ENCODE assay signal across 1 cellular context in the genomic region with DNA sequence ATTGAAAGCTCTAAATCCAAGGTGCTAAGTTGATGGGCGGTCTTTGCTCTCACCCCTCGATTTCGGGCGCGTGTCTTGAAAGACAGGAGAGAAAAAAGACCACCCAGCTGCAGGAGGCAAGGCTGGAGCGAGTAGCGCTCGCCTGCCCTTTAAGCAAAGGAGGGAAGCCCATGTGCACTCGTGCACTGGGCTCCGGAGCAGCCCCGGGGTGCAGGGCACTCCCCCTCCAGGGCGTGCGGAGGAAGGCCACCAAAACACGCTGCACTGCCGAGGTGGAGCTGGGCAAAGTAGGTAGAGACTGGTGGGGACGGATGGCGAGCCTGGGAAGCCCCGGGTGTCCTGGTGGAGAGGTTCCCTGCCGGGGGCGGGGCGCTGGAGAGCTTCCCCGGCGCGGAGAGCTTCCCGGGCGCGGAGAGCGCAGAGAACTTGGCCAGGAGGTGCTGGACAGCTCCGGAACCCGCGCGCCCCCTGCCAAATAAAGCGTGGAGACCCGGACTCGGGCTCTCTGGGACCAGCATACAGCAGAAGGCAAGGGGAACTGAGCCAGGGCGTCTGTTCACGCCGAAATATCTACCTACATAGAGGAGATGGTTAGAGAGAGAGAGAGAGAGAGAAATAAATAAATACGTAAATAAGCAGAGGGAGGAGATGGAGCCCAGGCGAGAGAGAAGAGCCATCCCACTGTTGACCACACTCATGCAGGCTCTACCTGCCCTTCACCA.
TF ChIP-seq lines count a peak whose summit lies in the region.

No MANE protein-coding gene starts in this region.

TF ChIP-seq in H1, 55 proteins besides CTCF, POLR2A, EP300 and RAD21:
- no peak for TF ChIP-seq TEAD4 (IDR thresholded peaks at IDR 0.05; ENCODE audit: low read depth, low read length)
- TF ChIP-seq TAF7 (optimal IDR thresholded peaks at IDR 0.05; ENCODE audit: borderline replicate concordance, low read depth, low read length): no peak
- TF ChIP-seq KDM1A (IDR thresholded peaks at IDR 0.05; ENCODE audit: borderline replicate concordance, low read length): no peak
- TF ChIP-seq CBX8 (IDR thresholded peaks at IDR 0.05; ENCODE audit: borderline replicate concordance, low read depth, low read length): no peak
- TF ChIP-seq, protein P1, sequence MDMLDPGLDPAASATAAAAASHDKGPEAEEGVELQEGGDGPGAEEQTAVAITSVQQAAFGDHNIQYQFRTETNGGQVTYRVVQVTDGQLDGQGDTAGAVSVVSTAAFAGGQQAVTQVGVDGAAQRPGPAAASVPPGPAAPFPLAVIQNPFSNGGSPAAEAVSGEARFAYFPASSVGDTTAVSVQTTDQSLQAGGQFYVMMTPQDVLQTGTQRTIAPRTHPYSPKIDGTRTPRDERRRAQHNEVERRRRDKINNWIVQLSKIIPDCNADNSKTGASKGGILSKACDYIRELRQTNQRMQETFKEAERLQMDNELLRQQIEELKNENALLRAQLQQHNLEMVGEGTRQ (IDR thresholded peaks at IDR 0.05; ENCODE audit: low read length): no peak
- 0 out of 2 replicates have a peak, but pooled peaks have one; percentile 35 for TF ChIP-seq SUZ12 (IDR thresholded peaks at IDR 0.05; ENCODE audit: low read length)
- 0 out of 2 replicates have a peak, but pooled peaks have one; percentile 4 for TF ChIP-seq YY1 (IDR thresholded peaks at IDR 0.05; ENCODE audit: low read depth, low read length)
- TF ChIP-seq NRF1 (IDR thresholded peaks at IDR 0.05; ENCODE audit: low read depth, low read length): no peak
- no peak for TF ChIP-seq SIRT6 (IDR thresholded peaks at IDR 0.05; ENCODE audit: low read length)
- TF ChIP-seq FOSL1 (IDR thresholded peaks at IDR 0.05; ENCODE audit: insufficient read depth, low read depth, low read length): no peak
- TF ChIP-seq SAP30 (IDR thresholded peaks at IDR 0.05; ENCODE audit: insufficient read depth, insufficient replicate concordance, low read length): no peak
- no peak for TF ChIP-seq RNF2 (IDR thresholded peaks at IDR 0.05; ENCODE audit: borderline replicate concordance, low read depth, low read length, missing control alignments, poor library complexity, severe bottlenecking)
- TF ChIP-seq HDAC6 (IDR thresholded peaks at IDR 0.05; ENCODE audit: low read depth, low read length): no peak
- 0 out of 2 replicates have a peak, but pooled peaks have one; percentile 20 for TF ChIP-seq PHF8 (conservative IDR thresholded peaks at IDR 0.05; ENCODE audit: low read depth, low read length)
- no peak for TF ChIP-seq JUN (IDR thresholded peaks at IDR 0.05; ENCODE audit: low read depth, low read length)
- no peak for TF ChIP-seq GTF2F1 (IDR thresholded peaks at IDR 0.05; ENCODE audit: borderline replicate concordance, low read depth, low read length)
- 0 out of 2 replicates have a peak, but pooled peaks have one; percentile 13 for TF ChIP-seq SRF (IDR thresholded peaks at IDR 0.05; ENCODE audit: low read depth, low read length)
- no peak for TF ChIP-seq TAF1 (IDR thresholded peaks at IDR 0.05; ENCODE audit: low read depth, low read length)
- TF ChIP-seq SIN3A (conservative IDR thresholded peaks at IDR 0.05 in 1 of 2, IDR thresholded peaks at IDR 0.05 in 1 of 2; ENCODE audit: low read depth in 1 of 2, low read length in 2 of 2): peak; percentile 59 to 89; a peak in 2 of 4 replicates
- no peak for TF ChIP-seq SP1 (IDR thresholded peaks at IDR 0.05; ENCODE audit: low read depth, low read length)
- TF ChIP-seq KDM5A (IDR thresholded peaks at IDR 0.05; ENCODE audit: low read length): no peak
- no peak for TF ChIP-seq EZH2 (IDR thresholded peaks at IDR 0.05; ENCODE audit: low read depth, low read length, severe bottlenecking)
- no peak for TF ChIP-seq POLR2AphosphoS5 (IDR thresholded peaks at IDR 0.05; ENCODE audit: low read depth, low read length)
- no peak for TF ChIP-seq BCL11A (IDR thresholded peaks at IDR 0.05; ENCODE audit: low read depth in 2 of 2, low read length in 2 of 2)
- TF ChIP-seq CREB1 (IDR thresholded peaks at IDR 0.05): no peak
- TF ChIP-seq, protein P2, sequence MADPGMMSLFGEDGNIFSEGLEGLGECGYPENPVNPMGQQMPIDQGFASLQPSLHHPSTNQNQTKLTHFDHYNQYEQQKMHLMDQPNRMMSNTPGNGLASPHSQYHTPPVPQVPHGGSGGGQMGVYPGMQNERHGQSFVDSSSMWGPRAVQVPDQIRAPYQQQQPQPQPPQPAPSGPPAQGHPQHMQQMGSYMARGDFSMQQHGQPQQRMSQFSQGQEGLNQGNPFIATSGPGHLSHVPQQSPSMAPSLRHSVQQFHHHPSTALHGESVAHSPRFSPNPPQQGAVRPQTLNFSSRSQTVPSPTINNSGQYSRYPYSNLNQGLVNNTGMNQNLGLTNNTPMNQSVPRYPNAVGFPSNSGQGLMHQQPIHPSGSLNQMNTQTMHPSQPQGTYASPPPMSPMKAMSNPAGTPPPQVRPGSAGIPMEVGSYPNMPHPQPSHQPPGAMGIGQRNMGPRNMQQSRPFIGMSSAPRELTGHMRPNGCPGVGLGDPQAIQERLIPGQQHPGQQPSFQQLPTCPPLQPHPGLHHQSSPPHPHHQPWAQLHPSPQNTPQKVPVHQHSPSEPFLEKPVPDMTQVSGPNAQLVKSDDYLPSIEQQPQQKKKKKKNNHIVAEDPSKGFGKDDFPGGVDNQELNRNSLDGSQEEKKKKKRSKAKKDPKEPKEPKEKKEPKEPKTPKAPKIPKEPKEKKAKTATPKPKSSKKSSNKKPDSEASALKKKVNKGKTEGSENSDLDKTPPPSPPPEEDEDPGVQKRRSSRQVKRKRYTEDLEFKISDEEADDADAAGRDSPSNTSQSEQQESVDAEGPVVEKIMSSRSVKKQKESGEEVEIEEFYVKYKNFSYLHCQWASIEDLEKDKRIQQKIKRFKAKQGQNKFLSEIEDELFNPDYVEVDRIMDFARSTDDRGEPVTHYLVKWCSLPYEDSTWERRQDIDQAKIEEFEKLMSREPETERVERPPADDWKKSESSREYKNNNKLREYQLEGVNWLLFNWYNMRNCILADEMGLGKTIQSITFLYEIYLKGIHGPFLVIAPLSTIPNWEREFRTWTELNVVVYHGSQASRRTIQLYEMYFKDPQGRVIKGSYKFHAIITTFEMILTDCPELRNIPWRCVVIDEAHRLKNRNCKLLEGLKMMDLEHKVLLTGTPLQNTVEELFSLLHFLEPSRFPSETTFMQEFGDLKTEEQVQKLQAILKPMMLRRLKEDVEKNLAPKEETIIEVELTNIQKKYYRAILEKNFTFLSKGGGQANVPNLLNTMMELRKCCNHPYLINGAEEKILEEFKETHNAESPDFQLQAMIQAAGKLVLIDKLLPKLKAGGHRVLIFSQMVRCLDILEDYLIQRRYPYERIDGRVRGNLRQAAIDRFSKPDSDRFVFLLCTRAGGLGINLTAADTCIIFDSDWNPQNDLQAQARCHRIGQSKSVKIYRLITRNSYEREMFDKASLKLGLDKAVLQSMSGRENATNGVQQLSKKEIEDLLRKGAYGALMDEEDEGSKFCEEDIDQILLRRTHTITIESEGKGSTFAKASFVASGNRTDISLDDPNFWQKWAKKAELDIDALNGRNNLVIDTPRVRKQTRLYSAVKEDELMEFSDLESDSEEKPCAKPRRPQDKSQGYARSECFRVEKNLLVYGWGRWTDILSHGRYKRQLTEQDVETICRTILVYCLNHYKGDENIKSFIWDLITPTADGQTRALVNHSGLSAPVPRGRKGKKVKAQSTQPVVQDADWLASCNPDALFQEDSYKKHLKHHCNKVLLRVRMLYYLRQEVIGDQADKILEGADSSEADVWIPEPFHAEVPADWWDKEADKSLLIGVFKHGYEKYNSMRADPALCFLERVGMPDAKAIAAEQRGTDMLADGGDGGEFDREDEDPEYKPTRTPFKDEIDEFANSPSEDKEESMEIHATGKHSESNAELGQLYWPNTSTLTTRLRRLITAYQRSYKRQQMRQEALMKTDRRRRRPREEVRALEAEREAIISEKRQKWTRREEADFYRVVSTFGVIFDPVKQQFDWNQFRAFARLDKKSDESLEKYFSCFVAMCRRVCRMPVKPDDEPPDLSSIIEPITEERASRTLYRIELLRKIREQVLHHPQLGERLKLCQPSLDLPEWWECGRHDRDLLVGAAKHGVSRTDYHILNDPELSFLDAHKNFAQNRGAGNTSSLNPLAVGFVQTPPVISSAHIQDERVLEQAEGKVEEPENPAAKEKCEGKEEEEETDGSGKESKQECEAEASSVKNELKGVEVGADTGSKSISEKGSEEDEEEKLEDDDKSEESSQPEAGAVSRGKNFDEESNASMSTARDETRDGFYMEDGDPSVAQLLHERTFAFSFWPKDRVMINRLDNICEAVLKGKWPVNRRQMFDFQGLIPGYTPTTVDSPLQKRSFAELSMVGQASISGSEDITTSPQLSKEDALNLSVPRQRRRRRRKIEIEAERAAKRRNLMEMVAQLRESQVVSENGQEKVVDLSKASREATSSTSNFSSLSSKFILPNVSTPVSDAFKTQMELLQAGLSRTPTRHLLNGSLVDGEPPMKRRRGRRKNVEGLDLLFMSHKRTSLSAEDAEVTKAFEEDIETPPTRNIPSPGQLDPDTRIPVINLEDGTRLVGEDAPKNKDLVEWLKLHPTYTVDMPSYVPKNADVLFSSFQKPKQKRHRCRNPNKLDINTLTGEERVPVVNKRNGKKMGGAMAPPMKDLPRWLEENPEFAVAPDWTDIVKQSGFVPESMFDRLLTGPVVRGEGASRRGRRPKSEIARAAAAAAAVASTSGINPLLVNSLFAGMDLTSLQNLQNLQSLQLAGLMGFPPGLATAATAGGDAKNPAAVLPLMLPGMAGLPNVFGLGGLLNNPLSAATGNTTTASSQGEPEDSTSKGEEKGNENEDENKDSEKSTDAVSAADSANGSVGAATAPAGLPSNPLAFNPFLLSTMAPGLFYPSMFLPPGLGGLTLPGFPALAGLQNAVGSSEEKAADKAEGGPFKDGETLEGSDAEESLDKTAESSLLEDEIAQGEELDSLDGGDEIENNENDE (IDR thresholded peaks at IDR 0.05; ENCODE audit: insufficient replicate concordance, low read length): no peak
- no peak for TF ChIP-seq EGR1 (IDR thresholded peaks at IDR 0.05; ENCODE audit: borderline replicate concordance, low read depth, low read length)
- peak; percentile 99 for TF ChIP-seq KDM4A (IDR thresholded peaks at IDR 0.05; ENCODE audit: low read depth, low read length, severe bottlenecking)
- TF ChIP-seq CTBP2 (IDR thresholded peaks at IDR 0.05; ENCODE audit: borderline replicate concordance, insufficient read depth, insufficient read length, low read length): peak; percentile 84
- no peak for TF ChIP-seq NANOG (IDR thresholded peaks at IDR 0.05; ENCODE audit: insufficient read depth, low read depth, low read length, poor library complexity, severe bottlenecking)
- peak; percentile 48 to 90; a peak in 1 of 4 replicates for TF ChIP-seq HDAC2 (IDR thresholded peaks at IDR 0.05; ENCODE audit: borderline replicate concordance in 1 of 2, low read depth in 2 of 2, low read length in 2 of 2)
- TF ChIP-seq ASH2L (IDR thresholded peaks at IDR 0.05; ENCODE audit: low read length): peak; percentile 98
- TF ChIP-seq, protein P3, sequence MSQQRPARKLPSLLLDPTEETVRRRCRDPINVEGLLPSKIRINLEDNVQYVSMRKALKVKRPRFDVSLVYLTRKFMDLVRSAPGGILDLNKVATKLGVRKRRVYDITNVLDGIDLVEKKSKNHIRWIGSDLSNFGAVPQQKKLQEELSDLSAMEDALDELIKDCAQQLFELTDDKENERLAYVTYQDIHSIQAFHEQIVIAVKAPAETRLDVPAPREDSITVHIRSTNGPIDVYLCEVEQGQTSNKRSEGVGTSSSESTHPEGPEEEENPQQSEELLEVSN (IDR thresholded peaks at IDR 0.05): peak; percentile 78
- TF ChIP-seq RBBP5 (IDR thresholded peaks at IDR 0.05; ENCODE audit: borderline replicate concordance, low read depth, low read length): peak; percentile 94
- no peak for TF ChIP-seq SIX5 (IDR thresholded peaks at IDR 0.05; ENCODE audit: low read depth, low read length)
- peak; percentile 78 for TF ChIP-seq MAX (IDR thresholded peaks at IDR 0.05)
- no peak for TF ChIP-seq CHD1 (IDR thresholded peaks at IDR 0.05; ENCODE audit: low read depth, low read length)
